Comparison of ENCODE assay signal across 8 cellular contexts in the genomic region with DNA sequence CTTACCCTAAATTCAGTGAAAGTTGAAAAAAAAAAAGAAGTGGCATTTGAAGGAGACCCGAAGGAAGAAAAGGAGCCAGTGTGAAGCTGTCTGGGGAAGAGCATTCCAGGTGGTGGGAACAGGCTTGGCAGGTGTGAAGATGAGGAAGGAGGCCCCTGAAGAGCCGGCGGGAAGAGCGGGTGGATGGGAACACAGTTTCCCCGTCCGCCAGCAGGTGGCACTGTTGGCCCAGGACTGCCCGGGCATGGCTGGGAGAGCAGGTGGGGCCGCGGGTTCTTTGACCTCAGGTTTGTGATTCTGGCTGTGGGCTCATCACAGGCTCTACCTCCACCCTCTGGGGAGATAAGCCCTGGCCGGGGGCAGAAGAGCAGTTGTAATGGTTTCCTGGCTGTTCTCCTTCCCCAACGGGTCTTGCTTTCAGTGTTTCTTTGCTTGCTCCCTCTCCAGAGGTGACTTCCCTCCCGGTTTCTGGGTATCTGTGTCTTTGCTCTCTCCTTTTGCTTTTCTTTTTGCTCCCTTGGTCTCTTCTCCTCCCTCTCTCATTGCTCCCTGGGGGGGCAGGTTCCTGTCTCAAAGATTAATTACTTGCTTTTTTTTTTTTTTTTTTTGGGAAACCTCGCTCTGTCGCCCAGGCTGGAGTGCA. TPM values are rescaled to one million over a fixed set of nuclear protein-coding genes. Genes with fewer than 3 reads are reported as not detected.
DNase-seq lines count a peak whose midpoint lies in the region; ATAC-seq and TF ChIP-seq lines count a peak whose summit lies in the region.

No MANE protein-coding gene starts in this region.

- 12 to 23% (median 19%) methylated on average over 11 to 14 of the region's 14 CpGs for WGBS in adrenal gland, 4 donors

- H3K36me3 ChIP-seq in MG63 (no peaks in the 10 kb centered on the region), adrenal gland (replicated peaks in 1 of 2) (no peaks in the 10 kb centered on the region), right atrium auricular region (no peaks in the 10 kb centered on the region)

- H3K4me3 ChIP-seq in MG63 (no peak overlapping the region), adrenal gland (no peak overlapping the region), right atrium auricular region (no peak overlapping the region)

- intact Hi-C loops in adrenal gland (cut with DNase I), result loop anchor here in 1 of 2 donors (5.0 kb wide), 1 partner anchor 41 kb away; no protein-coding TSS in a partner anchor

- H3K4me1 ChIP-seq in adrenal gland (replicated peaks in 1 of 2) (no peaks in the 10 kb centered on the region), right atrium auricular region (no peaks in the 10 kb centered on the region)

- DNase-seq in MG63, result peak; percentile 44
- DNase-seq in T-helper 22 cell (ENCODE audit: low read depth), result peak; percentile 42
- peak; percentile 64 to 82 (median 74) for DNase-seq in adrenal gland
- peak; percentile 64 for DNase-seq in right atrium auricular region (ENCODE audit: low spot score)
- DNase-seq in retina, result peak; percentile 89

- H3K27me3 ChIP-seq in MG63 (no peaks in the 10 kb centered on the region), adrenal gland (no peaks in the 10 kb centered on the region), right atrium auricular region (no peaks in the 10 kb centered on the region)

- ATAC-seq in HG03432 (IDR thresholded peaks at IDR 0.05; ENCODE audit: unreplicated experiment) (no peak), HG03025 (IDR thresholded peaks at IDR 0.05; ENCODE audit: low FRiP score, unreplicated experiment) (no peak)

- TF ChIP-seq POLR2A in adrenal gland (IDR thresholded peaks at IDR 0.05), result no peak

- no peaks in the 10 kb centered on the region for H3K9me3 ChIP-seq in MG63
- H3K9me3 ChIP-seq in adrenal gland (replicated peaks in 1 of 3), result no peaks in the 10 kb centered on the region
- H3K9me3 ChIP-seq in right atrium auricular region, result no peaks in the 10 kb centered on the region

- TF ChIP-seq CTCF in GM12873 (IDR thresholded peaks at IDR 0.05; ENCODE audit: insufficient read depth, low read depth, low read length, missing control alignments) (peak; percentile 95), adrenal gland (IDR thresholded peaks at IDR 0.05) (peak; percentile 81 to 91 (median 90)), right atrium auricular region (IDR thresholded peaks at IDR 0.05) (peak; percentile 87 to 96)

- H3K27ac ChIP-seq in adrenal gland (no peak overlapping the region), right atrium auricular region (no peak overlapping the region)

RNA-seq across cellular contexts. Expression of a gene that starts 32.3 kb away (rescaled TPM):
- 4.1 and 4.4 TPM in 2 replicates for total RNA-seq in MG63 (2014; rRNA removed; shearing (Covaris generic); ENCODE audit: low replicate concordance)
- total RNA-seq in adrenal gland (10 to 100 TPM in 1 of 8 donors, 1 to 10 TPM in 7; 4.9 to 20.4 (median 6.9) TPM), right atrium auricular region (10 to 100 TPM; 22.4 to 32.9 TPM)
- 10 to 100 TPM in 2 of 3 donors, 1 to 10 TPM in 1; 5.4 to 15.5 (median 15.1) TPM for polyA plus RNA-seq in adrenal gland
